ENCODE assay signal across 8 cellular contexts in genomic region chr6:83439201-83439600, GRCh38. TPM values are rescaled to one million over a fixed set of nuclear protein-coding genes. Genes with fewer than 3 reads are reported as not detected.
"Had no signal": no experiment of that assay in that cellular context is flagged by ENCODE, and none has a peak within 500 bp of the region (broad histone marks: within the 10 kb centered on the region; RNA-seq: fewer than 3 reads in every experiment).

No MANE protein-coding gene starts in this region.

- H3K4me1 Mint-ChIP-seq: IgD-negative memory B cell had no signal

- H3K4me3 Mint-ChIP-seq: H9 had no signal

- H3K27ac Mint-ChIP-seq: H9, IgD-negative memory B cell had no signal

- H3K27ac ChIP-seq: HL-60 had no signal

- DNase-seq: GOT3, H9, HCEC 1CT, KG1 had no signal

- ATAC-seq: HepG2 had no signal

- FAIRE-seq: H54, HepG2 had no signal

- H3K9me3 Mint-ChIP-seq: IgD-negative memory B cell had no signal

- H3K27me3 Mint-ChIP-seq: IgD-negative memory B cell had no signal

- H3K36me3 Mint-ChIP-seq: IgD-negative memory B cell had no signal

RNA-seq across cellular contexts. Expression of gene ME1, which starts 8.3 kb away (rescaled TPM):
- total RNA-seq: HepG2 had no signal
- polyA plus RNA-seq: HepG2, IgD-negative memory B cell had no signal
